In the genomic region with DNA sequence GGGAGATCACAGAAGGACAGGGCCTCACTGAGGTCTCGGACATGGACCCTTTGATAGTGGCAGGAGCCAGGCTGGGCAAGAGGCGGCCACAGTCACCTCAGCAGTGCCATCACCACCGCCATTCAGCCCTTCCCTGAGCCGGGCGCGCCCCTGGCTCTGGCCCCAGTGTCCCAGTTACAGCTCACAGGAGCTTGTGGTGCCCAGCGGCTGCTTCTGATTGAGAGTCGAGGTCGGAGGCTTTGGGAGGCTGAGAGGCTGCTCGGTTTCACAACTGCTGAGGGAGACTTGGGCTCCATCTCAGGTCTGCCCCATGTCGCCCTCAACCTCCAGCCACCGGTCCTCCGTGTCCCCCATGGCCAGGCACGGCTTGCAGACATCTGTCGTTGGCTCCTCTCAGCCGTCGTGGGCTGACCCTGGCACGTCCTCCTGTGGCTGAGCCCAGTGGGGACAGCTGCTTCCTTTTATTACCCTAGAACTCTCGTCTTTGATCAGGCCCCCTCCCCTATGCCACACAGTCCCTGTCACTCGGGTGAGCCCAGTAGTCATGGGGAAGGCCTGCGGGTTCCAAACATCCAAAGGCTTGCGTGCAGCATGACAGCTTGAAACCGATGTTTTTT, we compare ENCODE assay signal across 22 cellular contexts. TPM values are rescaled to one million over a fixed set of nuclear protein-coding genes. Genes with fewer than 3 reads are reported as not detected.
DNase-seq lines count a peak whose midpoint lies in the region; ATAC-seq, FAIRE-seq and TF ChIP-seq lines count a peak whose summit lies in the region.
"Had no signal": no experiment of that assay in that cellular context is flagged by ENCODE, and none has a peak within 500 bp of the region (broad histone marks: within the 10 kb centered on the region; RNA-seq: fewer than 3 reads in every experiment).

No MANE protein-coding gene starts in this region.

- peaks cover 9% of the 10 kb centered on the region for H3K4me1 Mint-ChIP-seq in Calu3 (ENCODE audit: low read depth, unreplicated experiment)
- H3K4me1 Mint-ChIP-seq in stimulated activated naive B cell treated with anti-CD40 and anti-IgM and Interleukin-4, amounts not matched to agents 10 μg/mL and 1 μg/mL and 100 μg/mL, for 72 hours = peaks cover 0 to 5% of the 10 kb centered on the region in 2 donors

- H3K9me3 ChIP-seq in left ventricle myocardium inferior (replicated peaks) = peaks cover 16% of the 10 kb centered on the region
- H3K9me3 ChIP-seq in H1 (ENCODE audit: insufficient read depth in 2 of 2, low read depth in 1 of 2, low read length in 1 of 2) = peaks cover 7 to 8% of the 10 kb centered on the region in 2 experiments; a peak in 3 of 4 replicates
- peaks cover 11 to 18% of the 10 kb centered on the region in 2 donors for H3K9me3 ChIP-seq in neuronal stem cell (replicated peaks in 1 of 2; ENCODE audit: control insufficient read depth in 2 of 2, insufficient read depth in 1 of 2, low read depth in 1 of 2, low read length in 2 of 2)

- no peaks in the 10 kb centered on the region for H3K27me3 ChIP-seq in left ventricle myocardium inferior (ENCODE audit: low read depth)
- no peaks in the 10 kb centered on the region for H3K27me3 ChIP-seq in H1 (replicated peaks in 1 of 4; ENCODE audit: control insufficient read depth in 3 of 4, extremely low read depth in 1 of 4, insufficient read depth in 3 of 4, low read length in 3 of 4)
- no peaks in the 10 kb centered on the region for H3K27me3 ChIP-seq in neuronal stem cell (ENCODE audit: control insufficient read depth in 3 of 3, insufficient read depth in 3 of 3, low read depth in 1 of 3, low read length in 3 of 3)

- TF ChIP-seq EP300 in H1 (IDR thresholded peaks at IDR 0.05; ENCODE audit: borderline replicate concordance in 1 of 2, low read depth in 2 of 2, low read length in 2 of 2) = no peak

- no peak overlapping the region for H3K4ac ChIP-seq in H1 (replicated peaks; ENCODE audit: insufficient read length, low read depth, low read length)
- no peak overlapping the region for H3K4ac ChIP-seq in neuronal stem cell (ENCODE audit: low read length)

- H2BK5ac ChIP-seq in H1 (ENCODE audit: low read depth, low read length) = no peak overlapping the region
- no peak overlapping the region for H2BK5ac ChIP-seq in neuronal stem cell (ENCODE audit: low read length)

- H3K18ac ChIP-seq in H1 (ENCODE audit: extremely low read depth, low read length) = no peak overlapping the region
- no peak overlapping the region for H3K18ac ChIP-seq in neuronal stem cell (ENCODE audit: low read length)

- H3K4me3 Mint-ChIP-seq in Calu3 (ENCODE audit: low read depth, unreplicated experiment) = no peak overlapping the region
- no peak overlapping the region for H3K4me3 Mint-ChIP-seq in stimulated activated naive B cell treated with anti-CD40 and anti-IgM and Interleukin-4, amounts not matched to agents 10 μg/mL and 1 μg/mL and 100 μg/mL, for 72 hours
- H3K4me3 Mint-ChIP-seq: CD4-positive, alpha-beta memory T cell had no signal

- H2BK20ac ChIP-seq in H1 (ENCODE audit: low read length) = no peak overlapping the region

- no peak overlapping the region for H2BK12ac ChIP-seq in H1 (ENCODE audit: low read depth, low read length)
- peak overlapping the region; percentile 10 for H2BK12ac ChIP-seq in neuronal stem cell (ENCODE audit: low read length)

- peaks cover 6% of the 10 kb centered on the region for H3K9me3 Mint-ChIP-seq in Calu3 (ENCODE audit: low read depth, unreplicated experiment)
- peaks cover 14 to 16% of the 10 kb centered on the region in 2 donors for H3K9me3 Mint-ChIP-seq in stimulated activated naive B cell treated with anti-CD40 and anti-IgM and Interleukin-4, amounts not matched to agents 10 μg/mL and 1 μg/mL and 100 μg/mL, for 72 hours

- BruUV-seq in Calu3 (replicated peaks; lab: Mats Ljungman, UMichigan) = no TSS peak

- no peak for DNase-seq in left ventricle myocardium inferior
- DNase-seq in left ventricle myocardium superior = no peak
- DNase-seq in H1 (ENCODE audit: low read depth in 1 of 2, low spot score in 2 of 2) = no peak
- DNase-seq in neuronal stem cell (ENCODE audit: low spot score) = no peak
- no peak for DNase-seq in SKM-1 treated with dmso at 0.1 percent for 144 hours (lab: John Stamatoyannopoulos, UW; ENCODE audit: unreplicated experiment)
- DNase-seq in Calu3 = no peak
- DNase-seq in stimulated activated naive B cell treated with anti-CD40 and anti-IgM and Interleukin-4, amounts not matched to agents 10 μg/mL and 1 μg/mL and 100 μg/mL, for 72 hours = no peak
- DNase-seq: Caco-2; CD4-positive, alpha-beta memory T cell; DND-41; GM23248; Karpas-422; NCI-H1694; NCI-H2081; NCI-H446 treated with DMSO at 0.1 percent for 48 hours; NCI-H526 treated with DMSO at 0.1 percent for 48 hours; OCI-M1; SHP77; SK-N-SH had no signal

- H2BK15ac ChIP-seq in H1 (ENCODE audit: low read length) (no peak overlapping the region), neuronal stem cell (ENCODE audit: low read length) (no peak overlapping the region)

- no peaks in the 10 kb centered on the region for H3K79me1 ChIP-seq in H1 (ENCODE audit: low read depth, low read length)
- peaks cover 4% of the 10 kb centered on the region for H3K79me1 ChIP-seq in neuronal stem cell (ENCODE audit: low read depth, low read length)

- H3K4me3 ChIP-seq in left ventricle myocardium inferior = no peak overlapping the region
- H3K4me3 ChIP-seq in H1 (ENCODE audit: extremely low read depth in 1 of 4, insufficient read depth in 2 of 4, low read depth in 3 of 4, low read length in 4 of 4) = no peak overlapping the region
- no peak overlapping the region for H3K4me3 ChIP-seq in neuronal stem cell (ENCODE audit: low read length in 2 of 2)
- H3K4me3 ChIP-seq: GM23248 had no signal

- H4K5ac ChIP-seq in H1 (ENCODE audit: insufficient read length, low read depth, low read length) = no peak overlapping the region

- H3K27me3 Mint-ChIP-seq in Calu3 (ENCODE audit: unreplicated experiment) = no peaks in the 10 kb centered on the region
- no peaks in the 10 kb centered on the region for H3K27me3 Mint-ChIP-seq in stimulated activated naive B cell treated with anti-CD40 and anti-IgM and Interleukin-4, amounts not matched to agents 10 μg/mL and 1 μg/mL and 100 μg/mL, for 72 hours
- H3K27me3 Mint-ChIP-seq: CD4-positive, alpha-beta memory T cell had no signal

- H4K8ac ChIP-seq in H1 (ENCODE audit: extremely low read depth, insufficient read depth, low read length) (peak overlapping the region; percentile 57; the same call in 1 of the 2 replicates), neuronal stem cell (ENCODE audit: low read depth, low read length) (no peak overlapping the region)

- H2BK120ac ChIP-seq in H1 (replicated peaks; ENCODE audit: low read depth, low read length) (no peak overlapping the region), neuronal stem cell (ENCODE audit: low read depth, low read length) (no peak overlapping the region)

- POLR2A ChIA-PET in H1 (lab: Charles Lee; ENCODE audit: partially characterized antibody) = no interaction called here

- H4K91ac ChIP-seq in H1 (replicated peaks; ENCODE audit: insufficient read length, low read length) (no peak overlapping the region), neuronal stem cell (ENCODE audit: low read depth, low read length, poor library complexity) (no peak overlapping the region)

- no peak overlapping the region for H3K27ac Mint-ChIP-seq in Calu3 (ENCODE audit: unreplicated experiment)
- H3K27ac Mint-ChIP-seq in stimulated activated naive B cell treated with anti-CD40 and anti-IgM and Interleukin-4, amounts not matched to agents 10 μg/mL and 1 μg/mL and 100 μg/mL, for 72 hours = no peak overlapping the region
- H3K27ac Mint-ChIP-seq: CD4-positive, alpha-beta memory T cell had no signal

- CTCF ChIA-PET in H1 (lab: Charles Lee; ENCODE audit: partially characterized antibody) (interaction anchor here (1.7 kb wide), 1 partner anchor 107 kb away, joined by 4 read pairs; no protein-coding TSS in a partner anchor), Calu3 (lab: Charles Lee) (no interaction called here)

- H3K4me2 ChIP-seq in H1 (ENCODE audit: insufficient read depth in 1 of 2, low read depth in 2 of 2, low read length in 2 of 2) = no peak overlapping the region
- no peak overlapping the region for H3K4me2 ChIP-seq in neuronal stem cell (ENCODE audit: insufficient read depth, low read length, poor library complexity, severe bottlenecking)
- H3K4me2 ChIP-seq: SK-N-SH had no signal

- TF ChIP-seq POLR2A in H1 (IDR thresholded peaks at IDR 0.05; ENCODE audit: control extremely low read depth in 1 of 2, low read depth in 2 of 2, low read length in 2 of 2) = no peak

- intact Hi-C loops in left ventricle myocardium inferior (cut with micrococcal nuclease) = no loop called here
- intact Hi-C loops in left ventricle myocardium superior (cut with micrococcal nuclease) = no loop called here
- intact Hi-C loops in Calu3 (cut with micrococcal nuclease; ENCODE audit: unreplicated experiment) = no loop called here

- no peak for TF ChIP-seq CTCF in left ventricle myocardium inferior (IDR thresholded peaks at IDR 0.05; ENCODE audit: borderline replicate concordance)
- no peak for TF ChIP-seq CTCF in H1 (IDR thresholded peaks at IDR 0.05; ENCODE audit: control extremely low read depth in 1 of 3, insufficient read depth in 1 of 3, low read depth in 1 of 3, low read length in 3 of 3)
- no peak for TF ChIP-seq CTCF in Calu3 (IDR thresholded peaks at IDR 0.05; ENCODE audit: unreplicated experiment)

- ATAC-seq in left ventricle myocardium superior = no peak
- no peak for ATAC-seq in stimulated activated naive B cell treated with anti-CD40 and anti-IgM and Interleukin-4, amounts not matched to agents 10 μg/mL and 1 μg/mL and 100 μg/mL, for 72 hours (replicated peaks)
- ATAC-seq: HCT116 had no signal

- TF ChIP-seq RAD21 in H1 (IDR thresholded peaks at IDR 0.05 in 1 of 2, conservative IDR thresholded peaks at IDR 0.05 in 1 of 2; ENCODE audit: low read depth in 2 of 2, low read length in 2 of 2) = no peak

- no peak overlapping the region for H2AFZ ChIP-seq in H1 (ENCODE audit: low read length)
- H2AFZ ChIP-seq in neuronal stem cell (ENCODE audit: low read length) = no peak overlapping the region
- H2AFZ ChIP-seq: GM23248 had no signal

- H3K36me3 ChIP-seq in left ventricle myocardium inferior = peaks cover 86% of the 10 kb centered on the region
- H3K36me3 ChIP-seq in H1 (ENCODE audit: control insufficient read depth in 2 of 4, insufficient read depth in 4 of 4, low read length in 3 of 4) = peaks cover 2 to 19% (median 14%) of the 10 kb centered on the region in 4 experiments
- peaks cover 29 to 80% of the 10 kb centered on the region in 2 donors for H3K36me3 ChIP-seq in neuronal stem cell (replicated peaks in 1 of 2; ENCODE audit: control insufficient read depth in 2 of 2, insufficient read depth in 2 of 2, low read length in 2 of 2)

- peaks cover 35% of the 10 kb centered on the region for H3K36me3 Mint-ChIP-seq in Calu3 (ENCODE audit: insufficient read depth, unreplicated experiment)
- H3K36me3 Mint-ChIP-seq in stimulated activated naive B cell treated with anti-CD40 and anti-IgM and Interleukin-4, amounts not matched to agents 10 μg/mL and 1 μg/mL and 100 μg/mL, for 72 hours = peaks cover 10 to 18% of the 10 kb centered on the region in 2 donors

- H3K14ac ChIP-seq in H1 (ENCODE audit: insufficient read length) = no peak overlapping the region
- H3K14ac ChIP-seq in neuronal stem cell (ENCODE audit: low read length) = peak overlapping the region; percentile 65

- H3K27ac ChIP-seq in left ventricle myocardium inferior (replicated peaks) = peak overlapping the region; percentile 58
- no peak overlapping the region for H3K27ac ChIP-seq in H1 (ENCODE audit: low read depth, low read length)
- H3K27ac ChIP-seq in neuronal stem cell (replicated peaks; ENCODE audit: low read length) = no peak overlapping the region
- H3K27ac ChIP-seq: GM23248 had no signal

- H3K79me2 ChIP-seq in H1 (ENCODE audit: control insufficient read depth in 1 of 2, insufficient read depth in 2 of 2, low read length in 2 of 2) = no peaks in the 10 kb centered on the region

- H3K23ac ChIP-seq in H1 (ENCODE audit: insufficient read length) (no peak overlapping the region), neuronal stem cell (ENCODE audit: low read depth, low read length, poor library complexity) (no peak overlapping the region)

- H2AK5ac ChIP-seq in H1 (ENCODE audit: low read depth, low read length) = no peak overlapping the region
- peak overlapping the region; percentile 11 for H2AK5ac ChIP-seq in neuronal stem cell (ENCODE audit: low read depth, low read length)

- no peaks in the 10 kb centered on the region for H3K23me2 ChIP-seq in H1 (ENCODE audit: low read depth, low read length)

- H4K20me1 ChIP-seq in H1 (replicated peaks in 1 of 2; ENCODE audit: control insufficient read depth in 1 of 2, insufficient read depth in 2 of 2, low read length in 2 of 2) = peaks cover 0 to 4% of the 10 kb centered on the region in 2 experiments

- no peak for FAIRE-seq in H1 (lab: Jason Lieb, UNC)
- FAIRE-seq: GM12891, RCC 7860 had no signal

- H3K56ac ChIP-seq in H1 (replicated peaks; ENCODE audit: insufficient read length, low read depth, low read length) = no peak overlapping the region

- WGBS in H1 (ENCODE audit: extremely low coverage in 1 of 2, insufficient coverage in 1 of 2, insufficient read length in 1 of 2, insufficient replicate concordance in 2 of 2, low coverage in 1 of 2, low lambda C conversion rate in 2 of 2, missing lambda C conversion rate in 1 of 2), 2 experiments = 91% methylated on average over 19 of the region's 23 CpGs; no CpG with 5 or more reads in 1 of the 2 experiments
- WGBS in neuronal stem cell (ENCODE audit: extremely low coverage in 2 of 2, insufficient read length in 2 of 2, insufficient replicate concordance in 1 of 2), 2 donors = no CpG with 5 or more reads among the region's 23 CpGs

- H3K4me1 ChIP-seq in left ventricle myocardium inferior = peaks cover 44% of the 10 kb centered on the region
- no peaks in the 10 kb centered on the region; a peak in 1 of 7 replicates for H3K4me1 ChIP-seq in H1 (replicated peaks in 1 of 4; ENCODE audit: control insufficient read depth in 3 of 4, insufficient read depth in 4 of 4, low read length in 3 of 4)
- no peaks in the 10 kb centered on the region for H3K4me1 ChIP-seq in neuronal stem cell (ENCODE audit: control insufficient read depth in 2 of 2, insufficient read depth in 1 of 2, low read depth in 1 of 2, low read length in 2 of 2)
- H3K4me1 ChIP-seq: Caco-2 had no signal

- H3K9ac ChIP-seq in H1 (replicated peaks in 1 of 4; ENCODE audit: extremely low read depth in 1 of 4, low read depth in 3 of 4, low read length in 3 of 4) = no peak overlapping the region
- no peak overlapping the region for H3K9ac ChIP-seq in neuronal stem cell (ENCODE audit: low read depth, low read length, poor library complexity)
- H3K9ac ChIP-seq: GM23248, SK-N-SH had no signal

RNA-seq across cellular contexts. Expression of gene PPP6R3, which starts 28.5 kb away (rescaled TPM):
- 78.8 TPM for total RNA-seq in left ventricle myocardium inferior
- total RNA-seq in left ventricle myocardium superior = 86.7 TPM
- total RNA-seq in H1 (2021; fragmentation: NEBNext Ultra II Directional; extraction: Animal tissue kit (Norgen Biotek cat#: 25700)) = 146 and 150 TPM in 2 replicates
- polyA plus RNA-seq in H1 (2011; rRNA removed) = 44.6 and 48.8 TPM in 2 replicates
- polyA plus RNA-seq in H1 (2011; cell fraction: cytosol; rRNA removed) = 56.3 TPM
- 109 TPM for polyA plus RNA-seq in H1 (2011; cell fraction: nucleus; rRNA removed)
- polyA plus RNA-seq in H1 (2012, experiment 1 of 2) = 58.7 to 84.4 TPM (median 70.3 TPM) in 4 replicates
- polyA plus RNA-seq in H1 (2012, experiment 2 of 2) = 7.0 TPM
- 64.9 TPM for polyA plus RNA-seq in H1 (2013, experiment 1 of 2)
- 66.0 TPM for polyA plus RNA-seq in H1 (2013, experiment 2 of 2)
- 113 and 126 TPM in 2 replicates for polyA minus RNA-seq in H1 (2011; rRNA and poly(A)+ RNA removed)
- 150 TPM for polyA minus RNA-seq in H1 (2011; cell fraction: cytosol; rRNA and poly(A)+ RNA removed)
- polyA minus RNA-seq in H1 (2011; cell fraction: nucleus; rRNA and poly(A)+ RNA removed) = 209 TPM
- polyA plus RNA-seq in neuronal stem cell (2013, experiment 1 of 2) = 55.3 TPM
- 57.5 TPM for polyA plus RNA-seq in neuronal stem cell (2013, experiment 2 of 2)
- 116 and 122 TPM in 2 replicates for total RNA-seq in Calu3 (2022)
